In genomic region chr3:60073228-60073627, GRCh38 we compare ENCODE assay signal across 22 cellular contexts.
A peak's percentile ranks its signal among the peaks of the same experiment; 100 is the strongest.
DNase-seq lines count a peak whose midpoint lies in the region; ATAC-seq and TF ChIP-seq lines count a peak whose summit lies in the region.
"Had no signal": no experiment of that assay in that cellular context is flagged by ENCODE, and none has a peak within 500 bp of the region (broad histone marks: within the 10 kb centered on the region; RNA-seq: fewer than 3 reads in every experiment).

No MANE protein-coding gene starts in this region.

- peaks cover 99% of the 10 kb centered on the region for H3K79me2 ChIP-seq in DND-41 (ENCODE audit: insufficient read depth, low read length)

- DNase-seq in T-helper 2 cell treated with Interferon-gamma antibody and Interleukin-4, amounts not matched to agents 5 μg/mL and 100 μg/mL, for 36 hours (ENCODE audit: low spot score) = no peak
- no peak for DNase-seq in T-helper 2 cell
- DNase-seq in activated T-cell treated with anti-CD3 and anti-CD28 coated beads, Interleukin-2, amount 50 U/mL, for 72 hours = no peak
- no peak for DNase-seq in activated T-cell treated with anti-CD3 and anti-CD28 coated beads for 4 hours
- no peak for DNase-seq in DND-41
- DNase-seq in naive thymus-derived CD4-positive, alpha-beta T cell = no peak
- DNase-seq in C1 segment of cervical spinal cord (lab: John Stamatoyannopoulos, UW) = no peak
- no peak for DNase-seq in stimulated activated CD4-positive, alpha-beta T cell treated with anti-CD3 and anti-CD28 coated beads, Interleukin-12 subunit alpha, Interleukin-12 subunit beta, amount 100 ng/mL, for 4 hours
- DNase-seq: 8988T, Kasumi-1, MG63, NCI-H1048, NCI-H1436, NCI-H1930, NCI-H226, NCI-H524 treated with DMSO at 0.1 percent for 48 hours, PC-3, RPMI8226 had no signal

- intact Hi-C loops in naive thymus-derived CD4-positive, alpha-beta T cell (cut with micrococcal nuclease) = loop anchor here (1.0 to 10.0 kb wide), 4 partner anchors 8 to 1182 kb away; partner anchors contain the start of gene FHIT (in 1 of the 2)

- no peaks in the 10 kb centered on the region for H3K27me3 Mint-ChIP-seq in T-helper 2 cell treated with Interferon-gamma antibody and Interleukin-4, amounts not matched to agents 5 μg/mL and 100 μg/mL, for 36 hours (ENCODE audit: low read depth)
- H3K27me3 Mint-ChIP-seq in activated T-cell treated with anti-CD3 and anti-CD28 coated beads, Interleukin-2, amount 50 U/mL, for 72 hours (ENCODE audit: low read depth) = no peaks in the 10 kb centered on the region
- no peaks in the 10 kb centered on the region for H3K27me3 Mint-ChIP-seq in naive thymus-derived CD4-positive, alpha-beta T cell
- H3K27me3 Mint-ChIP-seq: B cell had no signal

- peaks cover 34% of the 10 kb centered on the region for H3K36me3 Mint-ChIP-seq in T-helper 2 cell treated with Interferon-gamma antibody and Interleukin-4, amounts not matched to agents 5 μg/mL and 100 μg/mL, for 36 hours (ENCODE audit: low read depth)
- H3K36me3 Mint-ChIP-seq in activated T-cell treated with anti-CD3 and anti-CD28 coated beads, Interleukin-2, amount 50 U/mL, for 72 hours (ENCODE audit: insufficient read depth in 2 of 2) = peaks cover 5 to 13% of the 10 kb centered on the region in 2 donors
- peaks cover 7 to 52% (median 38%) of the 10 kb centered on the region in 5 donors for H3K36me3 Mint-ChIP-seq in naive thymus-derived CD4-positive, alpha-beta T cell
- H3K36me3 Mint-ChIP-seq: IgD-negative memory B cell had no signal

- H3K27me3 ChIP-seq in DND-41 (ENCODE audit: insufficient read depth, low read length, poor library complexity) = no peaks in the 10 kb centered on the region
- H3K27me3 ChIP-seq in naive thymus-derived CD4-positive, alpha-beta T cell (ENCODE audit: control insufficient read depth in 2 of 2, insufficient read depth in 2 of 2, low read length in 2 of 2) = no peaks in the 10 kb centered on the region
- H3K27me3 ChIP-seq: MG63 had no signal

- peaks cover 3% of the 10 kb centered on the region for H3K9me3 ChIP-seq in DND-41 (ENCODE audit: insufficient read depth, low read length, severe bottlenecking)
- no peaks in the 10 kb centered on the region for H3K9me3 ChIP-seq in naive thymus-derived CD4-positive, alpha-beta T cell (ENCODE audit: control insufficient read depth in 2 of 3, low read length in 3 of 3)
- H3K9me3 ChIP-seq: MG63 had no signal

- H3K4me2 ChIP-seq in DND-41 (ENCODE audit: insufficient read depth, low read length) = 0 out of 2 replicates have a peak overlapping the region, but pooled peaks have one; percentile 5
- H3K4me2 ChIP-seq: GM23338 had no signal

- peaks cover 85% of the 10 kb centered on the region for H3K4me1 ChIP-seq in DND-41 (ENCODE audit: insufficient read depth, low read length)
- peaks cover 0 to 38% of the 10 kb centered on the region in 2 donors for H3K4me1 ChIP-seq in naive thymus-derived CD4-positive, alpha-beta T cell (ENCODE audit: control insufficient read depth in 2 of 2, insufficient read depth in 2 of 2, low read length in 2 of 2)

- H3K4me3 ChIP-seq in DND-41 (ENCODE audit: low read depth in 1 of 2, low read length in 2 of 2) = no peak overlapping the region
- H3K4me3 ChIP-seq in naive thymus-derived CD4-positive, alpha-beta T cell (ENCODE audit: low read length) = peak overlapping the region; percentile 34
- H3K4me3 ChIP-seq: GM23338, MG63 had no signal

- TF ChIP-seq CTCF in DND-41 (IDR thresholded peaks at IDR 0.05; ENCODE audit: borderline replicate concordance, extremely low read depth, low read length, poor library complexity, severe bottlenecking) = no peak

- peaks cover 9% of the 10 kb centered on the region for H3K9me3 Mint-ChIP-seq in T-helper 2 cell treated with Interferon-gamma antibody and Interleukin-4, amounts not matched to agents 5 μg/mL and 100 μg/mL, for 36 hours
- peaks cover 6% of the 10 kb centered on the region in 2 donors for H3K9me3 Mint-ChIP-seq in activated T-cell treated with anti-CD3 and anti-CD28 coated beads, Interleukin-2, amount 50 U/mL, for 72 hours
- peaks cover 0 to 14% (median 2%) of the 10 kb centered on the region in 11 donors for H3K9me3 Mint-ChIP-seq in naive thymus-derived CD4-positive, alpha-beta T cell
- H3K9me3 Mint-ChIP-seq: GM23338 had no signal

- 0 out of 2 replicates have a peak overlapping the region, but pooled peaks have one; percentile 10 for H3K9ac ChIP-seq in DND-41 (ENCODE audit: low read depth, low read length)

- peak in 1 of 2 donors; percentile 42 for ATAC-seq in activated T-cell treated with anti-CD3 and anti-CD28 coated beads, Interleukin-2, amount 50 U/mL, for 72 hours (replicated peaks in 1 of 2)
- no peak for ATAC-seq in DND-41 (ENCODE audit: insufficient read depth, low read depth)
- ATAC-seq in naive thymus-derived CD4-positive, alpha-beta T cell = no peak
- ATAC-seq: GM23338, HCT116, PC-3 had no signal

- H3K27ac Mint-ChIP-seq in T-helper 2 cell treated with Interferon-gamma antibody and Interleukin-4, amounts not matched to agents 5 μg/mL and 100 μg/mL, for 36 hours = peak overlapping the region; percentile 52
- H3K27ac Mint-ChIP-seq in activated T-cell treated with anti-CD3 and anti-CD28 coated beads, Interleukin-2, amount 50 U/mL, for 72 hours = peak overlapping the region; percentile 99
- H3K27ac Mint-ChIP-seq in naive thymus-derived CD4-positive, alpha-beta T cell = peak overlapping the region; percentile 84 to 98 (median 94)
- H3K27ac Mint-ChIP-seq: B cell, GM23338, IgD-negative memory B cell had no signal

- no peak overlapping the region for H2AFZ ChIP-seq in DND-41 (ENCODE audit: low read depth, low read length)
- H2AFZ ChIP-seq: GM23338 had no signal

- POLR2A ChIA-PET in naive thymus-derived CD4-positive, alpha-beta T cell (lab: Charles Lee) = interaction anchor here (0.7 to 11.5 kb wide), 6 partner anchors 13 to 72 kb away, joined by 3 to 295 read pairs (median 3); no protein-coding TSS in a partner anchor

- H3K4me1 Mint-ChIP-seq in T-helper 2 cell treated with Interferon-gamma antibody and Interleukin-4, amounts not matched to agents 5 μg/mL and 100 μg/mL, for 36 hours (ENCODE audit: low read depth) = peaks cover 51% of the 10 kb centered on the region
- H3K4me1 Mint-ChIP-seq in activated T-cell treated with anti-CD3 and anti-CD28 coated beads, Interleukin-2, amount 50 U/mL, for 72 hours (ENCODE audit: low read depth) = peaks cover 60% of the 10 kb centered on the region
- H3K4me1 Mint-ChIP-seq in naive thymus-derived CD4-positive, alpha-beta T cell = peaks cover 14 to 90% (median 79%) of the 10 kb centered on the region in 7 donors
- H3K4me1 Mint-ChIP-seq: GM23338, IgD-negative memory B cell had no signal

- CTCF ChIA-PET in naive thymus-derived CD4-positive, alpha-beta T cell (lab: Charles Lee) = interaction anchor here (1.1 to 1.3 kb wide), 2 partner anchors 9 to 10 kb away, joined by 3 read pairs; no protein-coding TSS in a partner anchor

- no peaks in the 10 kb centered on the region for H4K20me1 ChIP-seq in DND-41 (ENCODE audit: insufficient read depth, low read length)

- peaks cover 29% of the 10 kb centered on the region for H3K36me3 ChIP-seq in DND-41 (ENCODE audit: insufficient read depth, low read length)
- H3K36me3 ChIP-seq in naive thymus-derived CD4-positive, alpha-beta T cell (ENCODE audit: control insufficient read depth in 2 of 3, insufficient read depth in 3 of 3, low read length in 3 of 3) = peaks cover 0 to 5% (median 0%) of the 10 kb centered on the region in 3 experiments
- H3K36me3 ChIP-seq: MG63 had no signal

- H3K4me3 Mint-ChIP-seq in T-helper 2 cell treated with Interferon-gamma antibody and Interleukin-4, amounts not matched to agents 5 μg/mL and 100 μg/mL, for 36 hours = peak overlapping the region; percentile 71
- H3K4me3 Mint-ChIP-seq in activated T-cell treated with anti-CD3 and anti-CD28 coated beads, Interleukin-2, amount 50 U/mL, for 72 hours = peak overlapping the region; percentile 63 to 84
- peak overlapping the region; percentile 25 to 96 (median 78) for H3K4me3 Mint-ChIP-seq in naive thymus-derived CD4-positive, alpha-beta T cell
- H3K4me3 Mint-ChIP-seq: B cell, GM23338, IgD-negative memory B cell had no signal

- peak overlapping the region; percentile 98 for H3K27ac ChIP-seq in DND-41 (ENCODE audit: low read length)
- H3K27ac ChIP-seq in naive thymus-derived CD4-positive, alpha-beta T cell (ENCODE audit: low read depth, low read length) = peak overlapping the region; percentile 86
